In genomic region chr2:168165418-168165817, GRCh38 we compare ENCODE assay signal across 13 cellular contexts.
DNase-seq lines count a peak whose midpoint lies in the region; ATAC-seq and TF ChIP-seq lines count a peak whose summit lies in the region.
"Had no signal": no experiment of that assay in that cellular context is flagged by ENCODE, and none has a peak within 500 bp of the region (broad histone marks: within the 10 kb centered on the region; RNA-seq: fewer than 3 reads in every experiment).

No MANE protein-coding gene starts in this region.

- H3K27me3 Mint-ChIP-seq in activated T-cell treated with anti-CD3 and anti-CD28 coated beads, Interleukin-2, amount 50 U/mL, for 4 hours (ENCODE audit: low read depth): no peaks in the 10 kb centered on the region
- H3K27me3 Mint-ChIP-seq in WTC11 (ENCODE audit: low read depth): no peaks in the 10 kb centered on the region
- no peaks in the 10 kb centered on the region for H3K27me3 Mint-ChIP-seq in HFFc6 (ENCODE audit: insufficient read depth)

- no peak for DNase-seq in activated T-cell treated with anti-CD3 and anti-CD28 coated beads, Interleukin-2, amount 50 U/mL, for 4 hours
- no peak for DNase-seq in activated T-cell treated with anti-CD3 and anti-CD28 coated beads, Interleukin-2, amount 50 U/mL, for 1 hour
- no peak for DNase-seq in WTC11 (ENCODE audit: low spot score)
- peak; percentile 69 for DNase-seq in fibroblast of the aortic adventitia (ENCODE audit: low read depth)
- peak; percentile 15 for DNase-seq in stimulated activated naive CD8-positive, alpha-beta T cell treated with anti-CD3 and anti-CD28 coated beads, Interleukin-15, Interleukin-2, amounts not matched to agents 100 U/mL and 50 U/mL, for 24 hours
- no peak for DNase-seq in RKO (ENCODE audit: low spot score)
- no peak for DNase-seq in HFFc6
- DNase-seq: activated CD4-positive, CD25-positive, alpha-beta regulatory T cell; activated effector memory CD4-positive, alpha-beta T cell treated with anti-CD3 and anti-CD28 coated beads, Interleukin-2, amount 50 U/mL, for 16 hours; NCI-H2227 treated with DMSO at 0.1 percent for 48 hours; trophoblast cell had no signal

- peaks cover 41% of the 10 kb centered on the region for H3K4me1 Mint-ChIP-seq in activated T-cell treated with anti-CD3 and anti-CD28 coated beads, Interleukin-2, amount 50 U/mL, for 4 hours (ENCODE audit: low read depth)
- H3K4me1 Mint-ChIP-seq in WTC11: peaks cover 33% of the 10 kb centered on the region
- peaks cover 45% of the 10 kb centered on the region for H3K4me1 Mint-ChIP-seq in HFFc6 (ENCODE audit: low read depth)
- H3K4me1 Mint-ChIP-seq: mesothelial cell of epicardium had no signal

- H3K27ac Mint-ChIP-seq in WTC11: peak overlapping the region; percentile 70
- H3K27ac Mint-ChIP-seq in HFFc6: no peak overlapping the region; the same call in 1 of the 2 replicates
- H3K27ac Mint-ChIP-seq: mesothelial cell of epicardium had no signal

- H3K4me3 Mint-ChIP-seq in activated T-cell treated with anti-CD3 and anti-CD28 coated beads, Interleukin-2, amount 50 U/mL, for 4 hours: no peak overlapping the region
- H3K4me3 Mint-ChIP-seq in WTC11 (no peak overlapping the region), HFFc6 (no peak overlapping the region)
- H3K4me3 Mint-ChIP-seq: mesothelial cell of epicardium had no signal

- H3K36me3 Mint-ChIP-seq in activated T-cell treated with anti-CD3 and anti-CD28 coated beads, Interleukin-2, amount 50 U/mL, for 4 hours (ENCODE audit: insufficient read depth): peaks cover 30% of the 10 kb centered on the region
- H3K36me3 Mint-ChIP-seq in WTC11: peaks cover 7% of the 10 kb centered on the region
- peaks cover 24% of the 10 kb centered on the region for H3K36me3 Mint-ChIP-seq in HFFc6 (ENCODE audit: low read depth)

- CTCF ChIA-PET in WTC11 (lab: Charles Lee): interaction anchor here (1.5 kb wide), 1 partner anchor 171 kb away, joined by 5 read pairs; no protein-coding TSS in a partner anchor

- no peak for TF ChIP-seq CTCF in WTC11 (IDR thresholded peaks at IDR 0.05)
- TF ChIP-seq CTCF in fibroblast of the aortic adventitia (IDR thresholded peaks at IDR 0.05; ENCODE audit: insufficient read depth, low read length): no peak
- TF ChIP-seq CTCF in HFFc6 (IDR thresholded peaks at IDR 0.05): no peak

- ATAC-seq in activated T-cell treated with anti-CD3 and anti-CD28 coated beads, Interleukin-2, amount 50 U/mL, for 4 hours: peak; percentile 55 to 59
- ATAC-seq in WTC11 (peak; percentile 14; the same call in 1 of the 2 replicates), HG03460 (IDR thresholded peaks at IDR 0.05; ENCODE audit: unreplicated experiment) (no peak)
- ATAC-seq in stimulated activated naive CD8-positive, alpha-beta T cell treated with anti-CD3 and anti-CD28 coated beads, Interleukin-15, Interleukin-2, amounts not matched to agents 100 U/mL and 50 U/mL, for 24 hours: peak; percentile 67

- POLR2A ChIA-PET in WTC11 (lab: Charles Lee): no interaction called here

- H3K4me3 ChIP-seq in fibroblast of the aortic adventitia (ENCODE audit: low read depth, low read length): no peak overlapping the region

- H3K9me3 Mint-ChIP-seq in activated T-cell treated with anti-CD3 and anti-CD28 coated beads, Interleukin-2, amount 50 U/mL, for 4 hours: no peaks in the 10 kb centered on the region
- H3K9me3 Mint-ChIP-seq in WTC11: no peaks in the 10 kb centered on the region
- no peaks in the 10 kb centered on the region for H3K9me3 Mint-ChIP-seq in HFFc6
- H3K9me3 Mint-ChIP-seq: mesothelial cell of epicardium had no signal

TF ChIP-seq in WTC11, 78 proteins besides CTCF, POLR2A, EP300 and RAD21:
- no peak for TF ChIP-seq ERG (CRISPR knock-in tag; IDR thresholded peaks at IDR 0.05)
- no peak for TF ChIP-seq HMGXB4 (CRISPR knock-in tag; IDR thresholded peaks at IDR 0.05)
- TF ChIP-seq MXD4 (CRISPR knock-in tag; IDR thresholded peaks at IDR 0.05; ENCODE audit: borderline replicate concordance): no peak
- no peak for TF ChIP-seq OVOL2 (CRISPR knock-in tag; IDR thresholded peaks at IDR 0.05; ENCODE audit: borderline replicate concordance)
- TF ChIP-seq SOX15 (CRISPR knock-in tag; IDR thresholded peaks at IDR 0.05): no peak

Comparison
In these comparisons a context has a peak if more than half of its experiments do, and no peak if none do; other contexts are left out.
1. DNase-seq: peak in fibroblast of the aortic adventitia (single experiment) and stimulated activated naive CD8-positive, alpha-beta T cell treated with anti-CD3 and anti-CD28 coated beads, Interleukin-15, Interleukin-2, amounts not matched to agents 100 U/mL and 50 U/mL, for 24 hours (single experiment); none in activated T-cell treated with anti-CD3 and anti-CD28 coated beads, Interleukin-2, amount 50 U/mL, for 4 hours (single experiment), activated T-cell treated with anti-CD3 and anti-CD28 coated beads, Interleukin-2, amount 50 U/mL, for 1 hour (single experiment), WTC11 (single experiment), RKO (single experiment) and HFFc6 (single experiment).